Comparison of ENCODE assay signal across 15 cellular contexts in genomic region chr14:98137626-98138025, GRCh38.
A peak's percentile ranks its signal among the peaks of the same experiment; 100 is the strongest.
DNase-seq lines count a peak whose midpoint lies in the region; ATAC-seq and TF ChIP-seq lines count a peak whose summit lies in the region.
"Had no signal": no experiment of that assay in that cellular context is flagged by ENCODE, and none has a peak within 500 bp of the region (broad histone marks: within the 10 kb centered on the region; RNA-seq: fewer than 3 reads in every experiment).

No MANE protein-coding gene starts in this region.

- H3K9me3 ChIP-seq in CD8-positive, alpha-beta T cell (ENCODE audit: low read length) = no peaks in the 10 kb centered on the region
- H3K9me3 ChIP-seq in KOPT-K1 (ENCODE audit: insufficient read depth, low read length, poor library complexity, severe bottlenecking) = no peaks in the 10 kb centered on the region
- H3K9me3 ChIP-seq: thyroid gland had no signal

- ATAC-seq in CD8-positive, alpha-beta T cell = no peak
- ATAC-seq in activated T-helper 17 cell treated with anti-CD3 and anti-CD28 coated beads, Interleukin-2, amount 50 U/mL, for 72 hours (replicated peaks) = no peak
- ATAC-seq in SK-N-SH treated with all-trans-retinoic acid at 6 μM for 48 hours = no peak
- ATAC-seq: esophagus mucosa had no signal

- TF ChIP-seq CTCF in CD8-positive, alpha-beta T cell (IDR thresholded peaks at IDR 0.05) = no peak
- no peak for TF ChIP-seq CTCF in mesothelial cell of epicardium (IDR thresholded peaks at IDR 0.05; ENCODE audit: unreplicated experiment)

- H3K4me1 Mint-ChIP-seq in CD8-positive, alpha-beta T cell (ENCODE audit: low read depth) = peaks cover 91% of the 10 kb centered on the region
- H3K4me1 Mint-ChIP-seq in activated T-helper 17 cell treated with anti-CD3 and anti-CD28 coated beads, Interleukin-2, amount 50 U/mL, for 72 hours = peaks cover 29% of the 10 kb centered on the region
- peaks cover 47% of the 10 kb centered on the region for H3K4me1 Mint-ChIP-seq in mesothelial cell of epicardium

- POLR2A ChIA-PET in CD8-positive, alpha-beta T cell (lab: Charles Lee) = interaction anchor here (0.6 to 9.1 kb wide), 19 partner anchors 30 to 1134 kb away, joined by 3 to 105 read pairs (median 3); partner anchors contain the start of gene BCL11B

- H3K27me3 Mint-ChIP-seq in CD8-positive, alpha-beta T cell (ENCODE audit: low read depth) = no peaks in the 10 kb centered on the region
- no peaks in the 10 kb centered on the region for H3K27me3 Mint-ChIP-seq in activated T-helper 17 cell treated with anti-CD3 and anti-CD28 coated beads, Interleukin-2, amount 50 U/mL, for 72 hours
- H3K27me3 Mint-ChIP-seq in mesothelial cell of epicardium (ENCODE audit: low read depth) = peaks cover 46% of the 10 kb centered on the region

- H3K27me3 ChIP-seq in CD8-positive, alpha-beta T cell (ENCODE audit: insufficient read depth, low read length) = no peaks in the 10 kb centered on the region
- H3K27me3 ChIP-seq: cardiac muscle cell, thyroid gland had no signal

- peaks cover 83% of the 10 kb centered on the region for H3K4me1 ChIP-seq in CD8-positive, alpha-beta T cell (ENCODE audit: insufficient read depth, low read length)
- H3K4me1 ChIP-seq: thyroid gland had no signal

- H3K36me3 Mint-ChIP-seq in CD8-positive, alpha-beta T cell = peaks cover 5% of the 10 kb centered on the region
- H3K36me3 Mint-ChIP-seq in activated T-helper 17 cell treated with anti-CD3 and anti-CD28 coated beads, Interleukin-2, amount 50 U/mL, for 72 hours (ENCODE audit: low read depth) = no peaks in the 10 kb centered on the region
- no peaks in the 10 kb centered on the region for H3K36me3 Mint-ChIP-seq in mesothelial cell of epicardium

- no peak for TF ChIP-seq POLR2A in erythroblast (IDR thresholded peaks at IDR 0.05; ENCODE audit: low read length)

- H3K4me3 Mint-ChIP-seq in CD8-positive, alpha-beta T cell = peak overlapping the region; percentile 89
- H3K4me3 Mint-ChIP-seq in activated T-helper 17 cell treated with anti-CD3 and anti-CD28 coated beads, Interleukin-2, amount 50 U/mL, for 72 hours = peak overlapping the region; percentile 85
- H3K4me3 Mint-ChIP-seq in mesothelial cell of epicardium = peak overlapping the region; percentile 50

- H3K4me3 ChIP-seq in CD8-positive, alpha-beta T cell (ENCODE audit: low read depth, low read length) = peak overlapping the region; percentile 56
- H3K4me3 ChIP-seq: cardiac muscle cell, thyroid gland had no signal

- H3K9me3 Mint-ChIP-seq in CD8-positive, alpha-beta T cell = no peaks in the 10 kb centered on the region
- no peaks in the 10 kb centered on the region for H3K9me3 Mint-ChIP-seq in activated T-helper 17 cell treated with anti-CD3 and anti-CD28 coated beads, Interleukin-2, amount 50 U/mL, for 72 hours
- H3K9me3 Mint-ChIP-seq in mesothelial cell of epicardium = no peaks in the 10 kb centered on the region

- H3K27ac ChIP-seq in CD8-positive, alpha-beta T cell (ENCODE audit: low read depth, low read length) = peak overlapping the region; percentile 50
- peak overlapping the region; percentile 93 for H3K27ac ChIP-seq in KOPT-K1 (ENCODE audit: low read depth, low read length, poor library complexity, severe bottlenecking)
- H3K27ac ChIP-seq: cardiac muscle cell, thyroid gland had no signal

- H3K27ac Mint-ChIP-seq in CD8-positive, alpha-beta T cell = peak overlapping the region; percentile 92
- H3K27ac Mint-ChIP-seq in activated T-helper 17 cell treated with anti-CD3 and anti-CD28 coated beads, Interleukin-2, amount 50 U/mL, for 72 hours = peak overlapping the region; percentile 87
- H3K27ac Mint-ChIP-seq in mesothelial cell of epicardium = peak overlapping the region; percentile 75

- CTCF ChIA-PET in CD8-positive, alpha-beta T cell (lab: Charles Lee) = interaction anchor here (0.6 to 17.0 kb wide), 43 partner anchors 8 to 1137 kb away, joined by 3 to 283 read pairs (median 4); partner anchors contain the start of gene BCL11B

- no peak for DNase-seq in CD8-positive, alpha-beta T cell
- DNase-seq in mesothelial cell of epicardium (ENCODE audit: low spot score in 2 of 2, unreplicated experiment in 2 of 2) (no peak), erythroblast (lab: John Stamatoyannopoulos, UW) (no peak), A172 (ENCODE audit: low spot score) (no peak)
- DNase-seq: activated CD8-positive, alpha-beta memory T cell treated with anti-CD3 and anti-CD28 coated beads, Interleukin-2, amount 50 U/mL, for 48 hours; DMS53; HCEC 1CT; NCI-H187 treated with DMSO at 0.1 percent for 48 hours; T1000; thyroid gland had no signal

- no peaks in the 10 kb centered on the region for H3K36me3 ChIP-seq in CD8-positive, alpha-beta T cell (ENCODE audit: insufficient read depth, low read length)
- peaks cover 52% of the 10 kb centered on the region for H3K36me3 ChIP-seq in KOPT-K1 (ENCODE audit: insufficient read depth, low read length)
- H3K36me3 ChIP-seq: cardiac muscle cell, thyroid gland had no signal

- intact Hi-C loops in CD8-positive, alpha-beta T cell (cut with DNase I, micrococcal nuclease) = loop anchor here (1.0 to 10.0 kb wide), 14 partner anchors 36 to 1135 kb away; partner anchors contain the start of gene BCL11B (in 2 of the 2)

TF ChIP-seq in SK-N-SH treated with all-trans-retinoic acid at 6 μM for 48 hours, 23 proteins besides CTCF, POLR2A, EP300 and RAD21:
- TF ChIP-seq RARB (CRISPR knock-in tag; IDR thresholded peaks at IDR 0.05) (no peak), CSDC2 (CRISPR knock-in tag; IDR thresholded peaks at IDR 0.05) (no peak), ZFP3 (CRISPR knock-in tag; IDR thresholded peaks at IDR 0.05) (no peak), TOX (CRISPR knock-in tag; IDR thresholded peaks at IDR 0.05; ENCODE audit: borderline replicate concordance) (no peak), ZFP30 (CRISPR knock-in tag; IDR thresholded peaks at IDR 0.05) (no peak), BACH2 (CRISPR knock-in tag; IDR thresholded peaks at IDR 0.05; ENCODE audit: borderline replicate concordance) (no peak), ISL1 (CRISPR knock-in tag; IDR thresholded peaks at IDR 0.05) (no peak), ZC3H10 (CRISPR knock-in tag; IDR thresholded peaks at IDR 0.05) (no peak), SNAI2 (CRISPR knock-in tag; IDR thresholded peaks at IDR 0.05) (no peak), GLIS3 (CRISPR knock-in tag; IDR thresholded peaks at IDR 0.05) (no peak), PATZ1 (CRISPR knock-in tag; IDR thresholded peaks at IDR 0.05; ENCODE audit: borderline replicate concordance) (no peak), PPARA (CRISPR knock-in tag; IDR thresholded peaks at IDR 0.05; ENCODE audit: borderline replicate concordance) (no peak), OSR1 (CRISPR knock-in tag; IDR thresholded peaks at IDR 0.05) (no peak), CSRNP3 (CRISPR knock-in tag; IDR thresholded peaks at IDR 0.05) (no peak), ZNF565 (CRISPR knock-in tag; conservative IDR thresholded peaks at IDR 0.05; ENCODE audit: low read depth) (no peak), ZNF8 (CRISPR knock-in tag; IDR thresholded peaks at IDR 0.05) (no peak)
TF ChIP-seq in SK-N-SH treated with all-trans-retinoic acid at 6 μM for 48 hours: peak in this region for 0.
